20 cellular contexts compared by ENCODE assay signal in genomic region chr18:57640749-57641148, GRCh38.
"Had no signal": no experiment of that assay in that cellular context is flagged by ENCODE, and none has a peak within 500 bp of the region (broad histone marks: within the 10 kb centered on the region; RNA-seq: fewer than 3 reads in every experiment).

No MANE protein-coding gene starts in this region.

- DNase-seq: activated CD4-positive, alpha-beta T cell treated with anti-CD3 and anti-CD28 coated beads, Interleukin-2, amount 10 ng/mL, durations not matched to agents 24 days and 14 days; activated CD8-positive, alpha-beta memory T cell treated with anti-CD3 and anti-CD28 coated beads for 24 hours; activated effector memory CD4-positive, alpha-beta T cell treated with anti-CD3 and anti-CD28 coated beads, Interleukin-2, amount 50 U/mL, for 16 hours; activated naive CD8-positive, alpha-beta T cell treated with anti-CD3 and anti-CD28 coated beads, Interleukin-2, amount 10 ng/mL, durations not matched to agents 7 days and 5 days; aorta; effector CD8-positive, alpha-beta T cell; esophagus squamous epithelium; foreskin melanocyte; kidney glomerular epithelial cell; left ventricle myocardium superior; nucleus accumbens; small intestine; stimulated activated CD4-positive, alpha-beta T cell treated with anti-CD3 and anti-CD28 coated beads, Interleukin-4, amount 100 ng/mL, for 4 hours; stimulated activated CD8-positive, alpha-beta memory T cell treated with anti-CD3 and anti-CD28 coated beads, Interleukin-4, amount 100 ng/mL, for 48 hours; T-helper 17 cell had no signal

- ATAC-seq: left ventricle myocardium superior, T-helper 17 cell, WTC11 had no signal

- H3K27me3 Mint-ChIP-seq: activated CD4-positive, alpha-beta T cell treated with anti-CD3 and anti-CD28 coated beads, Interleukin-2, amount 10 ng/mL, durations not matched to agents 24 days and 14 days; activated naive CD8-positive, alpha-beta T cell treated with anti-CD3 and anti-CD28 coated beads, Interleukin-2, amount 10 ng/mL, durations not matched to agents 7 days and 5 days; progenitor cell of endocrine pancreas; T-helper 17 cell had no signal

- FAIRE-seq: endothelial cell of umbilical vein, small intestine, urothelium cell line had no signal

- H3K4me3 Mint-ChIP-seq: activated CD4-positive, alpha-beta T cell treated with anti-CD3 and anti-CD28 coated beads, Interleukin-2, amount 10 ng/mL, durations not matched to agents 24 days and 14 days; activated naive CD8-positive, alpha-beta T cell treated with anti-CD3 and anti-CD28 coated beads, Interleukin-2, amount 10 ng/mL, durations not matched to agents 7 days and 5 days; nephron; T-helper 17 cell; WTC11 had no signal

- H3K27ac Mint-ChIP-seq: activated CD4-positive, alpha-beta T cell treated with anti-CD3 and anti-CD28 coated beads, Interleukin-2, amount 10 ng/mL, durations not matched to agents 24 days and 14 days; activated naive CD8-positive, alpha-beta T cell treated with anti-CD3 and anti-CD28 coated beads, Interleukin-2, amount 10 ng/mL, durations not matched to agents 7 days and 5 days; nephron; progenitor cell of endocrine pancreas; T-helper 17 cell; WTC11 had no signal

- H3K4me1 Mint-ChIP-seq: activated naive CD8-positive, alpha-beta T cell treated with anti-CD3 and anti-CD28 coated beads, Interleukin-2, amount 10 ng/mL, durations not matched to agents 7 days and 5 days; nephron; WTC11 had no signal
